Comparison of ENCODE assay signal across 9 cellular contexts in genomic region chr16:28063047-28063521, GRCh38. TPM values are rescaled to one million over a fixed set of nuclear protein-coding genes. Genes with fewer than 3 reads are reported as not detected.
A peak's percentile ranks its signal among the peaks of the same experiment; 100 is the strongest.
DNase-seq lines count a peak whose midpoint lies in the region.
"Had no signal": no experiment of that assay in that cellular context is flagged by ENCODE, and none has a peak within 500 bp of the region (broad histone marks: within the 10 kb centered on the region; RNA-seq: fewer than 3 reads in every experiment).

No MANE protein-coding gene starts in this region.

- H3K9me3 ChIP-seq in HUES6 (ENCODE audit: control insufficient read depth, insufficient read depth, low read depth, low read length) = no peaks in the 10 kb centered on the region
- H3K9me3 ChIP-seq in esophagus (ENCODE audit: control insufficient read depth in 2 of 2, insufficient read depth in 1 of 2, low read depth in 1 of 2, low read length in 1 of 2) = no peaks in the 10 kb centered on the region
- H3K9me3 ChIP-seq in neuronal stem cell (replicated peaks in 1 of 2; ENCODE audit: control insufficient read depth in 2 of 2, insufficient read depth in 1 of 2, low read depth in 1 of 2, low read length in 2 of 2) = peaks cover 0 to 2% of the 10 kb centered on the region in 2 donors

- no peak overlapping the region for H4K8ac ChIP-seq in neuronal stem cell (ENCODE audit: low read depth, low read length)

- H3K4me1 ChIP-seq in HUES6 (ENCODE audit: control insufficient read depth, insufficient read depth, low read length) = no peaks in the 10 kb centered on the region
- H3K4me1 ChIP-seq in esophagus (ENCODE audit: control insufficient read depth in 2 of 2, insufficient read depth in 2 of 2, low read length in 1 of 2) = peaks cover 5 to 9% of the 10 kb centered on the region in 2 donors
- peaks cover 0 to 3% of the 10 kb centered on the region in 2 donors for H3K4me1 ChIP-seq in neuronal stem cell (ENCODE audit: control insufficient read depth in 2 of 2, insufficient read depth in 1 of 2, low read depth in 1 of 2, low read length in 2 of 2)

- H3K27ac ChIP-seq in HUES6 (ENCODE audit: low read depth, low read length) (no peak overlapping the region), esophagus (ENCODE audit: low read depth in 2 of 2, low read length in 1 of 2) (no peak overlapping the region), neuronal stem cell (replicated peaks; ENCODE audit: low read length) (no peak overlapping the region)

- H2AFZ ChIP-seq in neuronal stem cell (ENCODE audit: low read length) = peak overlapping the region; percentile 66

- no peaks in the 10 kb centered on the region for H3K79me1 ChIP-seq in neuronal stem cell (ENCODE audit: low read depth, low read length)

- peak; percentile 29 for DNase-seq in CD1c-positive myeloid dendritic cell (ENCODE audit: extremely low spot score)
- no peak for DNase-seq in neuronal stem cell (ENCODE audit: low spot score)
- DNase-seq in foreskin melanocyte = no peak
- DNase-seq in RKO (ENCODE audit: low spot score) = no peak
- no peak for DNase-seq in COLO829 (ENCODE audit: low spot score)
- DNase-seq in NCI-H446 treated with DMSO at 0.1 percent for 48 hours (lab: John Stamatoyannopoulos, UW) = no peak
- DNase-seq: immature natural killer cell had no signal

- no peak overlapping the region for H3K14ac ChIP-seq in neuronal stem cell (ENCODE audit: low read length)

- peak overlapping the region; percentile 9 for H3K18ac ChIP-seq in neuronal stem cell (ENCODE audit: low read length)

- H3K36me3 ChIP-seq in HUES6 (ENCODE audit: control insufficient read depth, insufficient read depth, low read length) (no peaks in the 10 kb centered on the region), esophagus (ENCODE audit: control insufficient read depth in 2 of 2, insufficient read depth in 2 of 2, low read length in 1 of 2) (no peaks in the 10 kb centered on the region), neuronal stem cell (replicated peaks in 1 of 2; ENCODE audit: control insufficient read depth in 2 of 2, insufficient read depth in 2 of 2, low read length in 2 of 2) (no peaks in the 10 kb centered on the region)

- H2BK5ac ChIP-seq in neuronal stem cell (ENCODE audit: low read length) = no peak overlapping the region

- H3K4ac ChIP-seq in neuronal stem cell (ENCODE audit: low read length) = no peak overlapping the region

- peaks cover 86% of the 10 kb centered on the region for H3K27me3 ChIP-seq in HUES6 (ENCODE audit: control insufficient read depth, insufficient read depth, low read length)
- no peaks in the 10 kb centered on the region for H3K27me3 ChIP-seq in esophagus (ENCODE audit: control insufficient read depth in 1 of 2, insufficient read depth in 2 of 2, low read length in 2 of 2)
- H3K27me3 ChIP-seq in neuronal stem cell (ENCODE audit: control insufficient read depth in 3 of 3, insufficient read depth in 3 of 3, low read depth in 1 of 3, low read length in 3 of 3) = peaks cover 20 to 94% (median 55%) of the 10 kb centered on the region in 3 experiments

- WGBS in esophagus, 2 donors = 1% methylated on average over 36 to 71 of the region's 71 CpGs
- WGBS in neuronal stem cell (ENCODE audit: extremely low coverage in 2 of 2, insufficient read length in 2 of 2, insufficient replicate concordance in 1 of 2), 2 donors = no CpG with 5 or more reads among the region's 71 CpGs

- peak overlapping the region; percentile 18 for H3K23ac ChIP-seq in neuronal stem cell (ENCODE audit: low read depth, low read length, poor library complexity)

- no peak overlapping the region for H2BK15ac ChIP-seq in neuronal stem cell (ENCODE audit: low read length)

- no peak overlapping the region for H2AK5ac ChIP-seq in neuronal stem cell (ENCODE audit: low read depth, low read length)

- no peak overlapping the region for H4K91ac ChIP-seq in neuronal stem cell (ENCODE audit: low read depth, low read length, poor library complexity)

- H3K4me3 ChIP-seq in HUES6 (ENCODE audit: low read depth, low read length) (peak overlapping the region; percentile 58), esophagus (ENCODE audit: low read depth in 1 of 2, low read length in 2 of 2) (peak overlapping the region; percentile 39 to 42), neuronal stem cell (ENCODE audit: low read length in 2 of 2) (peak overlapping the region; percentile 26 to 77)

- H2BK12ac ChIP-seq in neuronal stem cell (ENCODE audit: low read length) = no peak overlapping the region

- H2BK120ac ChIP-seq in neuronal stem cell (ENCODE audit: low read depth, low read length) = no peak overlapping the region

- H3K9ac ChIP-seq in HUES6 (ENCODE audit: low read length) = no peak overlapping the region
- peak overlapping the region; percentile 67 for H3K9ac ChIP-seq in neuronal stem cell (ENCODE audit: low read depth, low read length, poor library complexity)

- H3K4me2 ChIP-seq in neuronal stem cell (ENCODE audit: insufficient read depth, low read length, poor library complexity, severe bottlenecking) = peak overlapping the region; percentile 92

RNA-seq across cellular contexts. Expression of gene GSG1L, which starts 0.4 kb away (rescaled TPM):
- under 1 TPM; 0.12 to 0.19 TPM for polyA plus RNA-seq in esophagus
- 0.04 TPM for polyA plus RNA-seq in neuronal stem cell (2013, experiment 1 of 2)
- polyA plus RNA-seq in neuronal stem cell (2013, experiment 2 of 2) = 0.03 TPM
- polyA plus RNA-seq: immature natural killer cell had no signal
